ENCODE assay signal across 1 cellular context in genomic region chr1:1432951-1433803, GRCh38.
TF ChIP-seq lines count a peak whose summit lies in the region.

No MANE protein-coding gene starts in this region.

TF ChIP-seq in HepG2, 621 proteins besides CTCF, POLR2A, EP300 and RAD21 (continued from another document and continues in another):
- TF ChIP-seq, protein P1, sequence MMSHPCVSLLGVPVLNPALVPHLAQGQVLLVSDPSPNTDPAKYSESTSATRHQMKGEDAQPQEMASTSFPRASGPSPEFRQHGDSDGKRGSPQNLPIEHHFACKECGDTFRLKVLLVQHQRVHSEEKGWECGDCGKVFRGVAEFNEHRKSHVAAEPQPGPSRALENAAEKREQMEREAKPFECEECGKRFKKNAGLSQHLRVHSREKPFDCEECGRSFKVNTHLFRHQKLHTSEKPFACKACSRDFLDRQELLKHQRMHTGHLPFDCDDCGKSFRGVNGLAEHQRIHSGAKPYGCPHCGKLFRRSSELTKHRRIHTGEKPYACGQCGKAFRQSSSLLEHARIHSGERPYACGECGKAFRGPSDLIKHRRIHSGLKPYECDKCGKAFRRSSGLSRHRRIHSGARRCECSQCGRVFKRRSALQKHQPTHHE (CRISPR knock-in tag; IDR thresholded peaks at IDR 0.05; ENCODE audit: borderline replicate concordance): peak; percentile 14; the same call in 1 of the 2 replicates
- TF ChIP-seq ZNF543 (CRISPR knock-in tag; IDR thresholded peaks at IDR 0.05) (peak; percentile 85; the same call in 1 of the 2 replicates), LCORL (IDR thresholded peaks at IDR 0.05) (no peak), LCORL (CRISPR knock-in tag; IDR thresholded peaks at IDR 0.05) (peak; percentile 97), HOXA5 (CRISPR knock-in tag; IDR thresholded peaks at IDR 0.05) (peak; percentile 78; the same call in 1 of the 2 replicates), ARNT2 (CRISPR knock-in tag; IDR thresholded peaks at IDR 0.05; ENCODE audit: low read depth) (no peak), PHF21A (CRISPR knock-in tag; IDR thresholded peaks at IDR 0.05) (peak; percentile 96), KLF6 (CRISPR knock-in tag; IDR thresholded peaks at IDR 0.05) (peak; percentile 74; the same call in 1 of the 2 replicates), POGZ (CRISPR knock-in tag; IDR thresholded peaks at IDR 0.05) (no peak; the same call in none of the 2 replicates), AKNA (CRISPR knock-in tag; IDR thresholded peaks at IDR 0.05; ENCODE audit: borderline replicate concordance) (no peak), ZNF343 (CRISPR knock-in tag; IDR thresholded peaks at IDR 0.05) (peak; percentile 71), CREB1 (IDR thresholded peaks at IDR 0.05) (peak; percentile 2; the same call in 1 of the 2 replicates), CREB1 (CRISPR knock-in tag; IDR thresholded peaks at IDR 0.05) (no peak), ESRRA (CRISPR knock-in tag; IDR thresholded peaks at IDR 0.05; ENCODE audit: low read depth) (peak; percentile 95), NR0B2 (CRISPR knock-in tag; IDR thresholded peaks at IDR 0.05) (no peak), GABPA (IDR thresholded peaks at IDR 0.05; ENCODE audit: low read depth, low read length) (no peak), GABPA (CRISPR knock-in tag; IDR thresholded peaks at IDR 0.05; ENCODE audit: low read depth) (peak; percentile 73), NR2F1 (CRISPR knock-in tag; IDR thresholded peaks at IDR 0.05) (peak; percentile 97 to 99), RXRB (CRISPR knock-in tag; IDR thresholded peaks at IDR 0.05; ENCODE audit: borderline replicate concordance) (peak; percentile 96), NAIF1 (CRISPR knock-in tag; IDR thresholded peaks at IDR 0.05; ENCODE audit: borderline replicate concordance) (peak; percentile 92), ZC3H4 (CRISPR knock-in tag; IDR thresholded peaks at IDR 0.05; ENCODE audit: borderline replicate concordance) (peak; percentile 73), SIX1 (CRISPR knock-in tag; IDR thresholded peaks at IDR 0.05; ENCODE audit: borderline replicate concordance) (no peak), HNF4G (IDR thresholded peaks at IDR 0.05; ENCODE audit: borderline replicate concordance, low read depth, low read length) (peak; percentile 83), HNF4G (CRISPR knock-in tag; IDR thresholded peaks at IDR 0.05; ENCODE audit: borderline replicate concordance, low read depth) (peak; percentile 90), ZNF10 (CRISPR knock-in tag; IDR thresholded peaks at IDR 0.05; ENCODE audit: borderline replicate concordance, low read depth) (no peak), KLF11 (CRISPR knock-in tag; IDR thresholded peaks at IDR 0.05) (0 out of 2 replicates have a peak, but pooled peaks have one; percentile 60), MTF2 (CRISPR knock-in tag; IDR thresholded peaks at IDR 0.05; ENCODE audit: borderline replicate concordance) (no peak), ZNF33A (CRISPR knock-in tag; IDR thresholded peaks at IDR 0.05; ENCODE audit: borderline replicate concordance) (no peak), ZNF256 (CRISPR knock-in tag; conservative IDR thresholded peaks at IDR 0.05) (no peak), HCFC1 (IDR thresholded peaks at IDR 0.05; ENCODE audit: low read depth, low read length) (no peak), SMAD9 (CRISPR knock-in tag; IDR thresholded peaks at IDR 0.05) (0 out of 2 replicates have a peak, but pooled peaks have one; percentile 43), MTF1 (CRISPR knock-in tag; IDR thresholded peaks at IDR 0.05) (no peak), PHF5A (CRISPR knock-in tag; IDR thresholded peaks at IDR 0.05; ENCODE audit: low read depth, unreplicated experiment) (peak; percentile 58), BHLHE40 (IDR thresholded peaks at IDR 0.05; ENCODE audit: low read length) (peak; percentile 60), MIER2 (CRISPR knock-in tag; IDR thresholded peaks at IDR 0.05) (peak; percentile 31; the same call in 1 of the 2 replicates), ZNF577 (CRISPR knock-in tag; IDR thresholded peaks at IDR 0.05; ENCODE audit: borderline replicate concordance, low read depth) (no peak), ATF7 (IDR thresholded peaks at IDR 0.05) (no peak), ATF7 (CRISPR knock-in tag; IDR thresholded peaks at IDR 0.05) (0 out of 2 replicates have a peak, but pooled peaks have one; percentile 52), MYC (CRISPR knock-in tag; IDR thresholded peaks at IDR 0.05; ENCODE audit: borderline replicate concordance) (peak; percentile 72), ZNF180 (CRISPR knock-in tag; IDR thresholded peaks at IDR 0.05; ENCODE audit: borderline replicate concordance, low read depth) (0 out of 2 replicates have a peak, but pooled peaks have one; percentile 7), ZNF563 (CRISPR knock-in tag; IDR thresholded peaks at IDR 0.05) (peak; percentile 81), RARG (CRISPR knock-in tag; IDR thresholded peaks at IDR 0.05; ENCODE audit: low read depth) (0 out of 2 replicates have a peak, but pooled peaks have one; percentile 40), ZNF567 (CRISPR knock-in tag; IDR thresholded peaks at IDR 0.05; ENCODE audit: borderline replicate concordance) (no peak), NRL (CRISPR knock-in tag; IDR thresholded peaks at IDR 0.05; ENCODE audit: borderline replicate concordance) (peak; percentile 23; the same call in 1 of the 2 replicates), GATA4 (IDR thresholded peaks at IDR 0.05; ENCODE audit: borderline replicate concordance, low read depth) (no peak), ZNF766 (CRISPR knock-in tag; IDR thresholded peaks at IDR 0.05; ENCODE audit: borderline replicate concordance) (no peak), ZNF547 (CRISPR knock-in tag; IDR thresholded peaks at IDR 0.05) (peak; percentile 59; the same call in 1 of the 2 replicates), ZSCAN20 (CRISPR knock-in tag; IDR thresholded peaks at IDR 0.05; ENCODE audit: borderline replicate concordance) (no peak), IRF2 (CRISPR knock-in tag; IDR thresholded peaks at IDR 0.05) (peak; percentile 81), PRPF4 (IDR thresholded peaks at IDR 0.05; ENCODE audit: low read depth, low read length, poor library complexity, severe bottlenecking) (no peak), SMYD3 (CRISPR knock-in tag; IDR thresholded peaks at IDR 0.05) (0 out of 2 replicates have a peak, but pooled peaks have one; percentile 63), ZNF205 (CRISPR knock-in tag; IDR thresholded peaks at IDR 0.05) (peak; percentile 74; the same call in 1 of the 2 replicates), KDM4B (CRISPR knock-in tag; IDR thresholded peaks at IDR 0.05) (peak; percentile 83; the same call in 1 of the 2 replicates), PRDM15 (CRISPR knock-in tag; IDR thresholded peaks at IDR 0.05) (peak; percentile 70; the same call in 1 of the 2 replicates), HOMEZ (CRISPR knock-in tag; IDR thresholded peaks at IDR 0.05; ENCODE audit: low read depth) (peak; percentile 11; the same call in 1 of the 2 replicates)
- TF ChIP-seq, protein P2, sequence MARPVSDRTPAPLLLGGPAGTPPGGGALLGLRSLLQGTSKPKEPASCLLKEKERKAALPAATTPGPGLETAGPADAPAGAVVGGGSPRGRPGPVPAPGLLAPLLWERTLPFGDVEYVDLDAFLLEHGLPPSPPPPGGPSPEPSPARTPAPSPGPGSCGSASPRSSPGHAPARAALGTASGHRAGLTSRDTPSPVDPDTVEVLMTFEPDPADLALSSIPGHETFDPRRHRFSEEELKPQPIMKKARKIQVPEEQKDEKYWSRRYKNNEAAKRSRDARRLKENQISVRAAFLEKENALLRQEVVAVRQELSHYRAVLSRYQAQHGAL (CRISPR knock-in tag; IDR thresholded peaks at IDR 0.05; ENCODE audit: not compliant biosample characterization): no peak
- TF ChIP-seq, protein P3, sequence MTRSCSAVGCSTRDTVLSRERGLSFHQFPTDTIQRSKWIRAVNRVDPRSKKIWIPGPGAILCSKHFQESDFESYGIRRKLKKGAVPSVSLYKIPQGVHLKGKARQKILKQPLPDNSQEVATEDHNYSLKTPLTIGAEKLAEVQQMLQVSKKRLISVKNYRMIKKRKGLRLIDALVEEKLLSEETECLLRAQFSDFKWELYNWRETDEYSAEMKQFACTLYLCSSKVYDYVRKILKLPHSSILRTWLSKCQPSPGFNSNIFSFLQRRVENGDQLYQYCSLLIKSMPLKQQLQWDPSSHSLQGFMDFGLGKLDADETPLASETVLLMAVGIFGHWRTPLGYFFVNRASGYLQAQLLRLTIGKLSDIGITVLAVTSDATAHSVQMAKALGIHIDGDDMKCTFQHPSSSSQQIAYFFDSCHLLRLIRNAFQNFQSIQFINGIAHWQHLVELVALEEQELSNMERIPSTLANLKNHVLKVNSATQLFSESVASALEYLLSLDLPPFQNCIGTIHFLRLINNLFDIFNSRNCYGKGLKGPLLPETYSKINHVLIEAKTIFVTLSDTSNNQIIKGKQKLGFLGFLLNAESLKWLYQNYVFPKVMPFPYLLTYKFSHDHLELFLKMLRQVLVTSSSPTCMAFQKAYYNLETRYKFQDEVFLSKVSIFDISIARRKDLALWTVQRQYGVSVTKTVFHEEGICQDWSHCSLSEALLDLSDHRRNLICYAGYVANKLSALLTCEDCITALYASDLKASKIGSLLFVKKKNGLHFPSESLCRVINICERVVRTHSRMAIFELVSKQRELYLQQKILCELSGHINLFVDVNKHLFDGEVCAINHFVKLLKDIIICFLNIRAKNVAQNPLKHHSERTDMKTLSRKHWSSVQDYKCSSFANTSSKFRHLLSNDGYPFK (CRISPR knock-in tag; IDR thresholded peaks at IDR 0.05; ENCODE audit: borderline replicate concordance): peak; percentile 71; the same call in 1 of the 2 replicates
